8 cellular contexts compared by ENCODE assay signal in genomic region chr11:34439521-34440258, GRCh38. TPM values are rescaled to one million over a fixed set of nuclear protein-coding genes. Genes with fewer than 3 reads are reported as not detected.
DNase-seq lines count a peak whose midpoint lies in the region; ATAC-seq and TF ChIP-seq lines count a peak whose summit lies in the region.

No MANE protein-coding gene starts in this region.

- H3K9me3 ChIP-seq in left lung (no peaks in the 10 kb centered on the region), upper lobe of left lung (no peaks in the 10 kb centered on the region), hepatocyte (ENCODE audit: low read depth) (no peaks in the 10 kb centered on the region)

- peak; percentile 6 for DNase-seq in activated naive CD4-positive, alpha-beta T cell treated with anti-CD3 and anti-CD28 coated beads for 36 hours
- DNase-seq in activated naive CD4-positive, alpha-beta T cell treated with Interleukin-2 at 50 U/mL for 16 hours: no peak
- DNase-seq in activated naive CD8-positive, alpha-beta T cell treated with anti-CD3 and anti-CD28 coated beads for 36 hours: no peak
- DNase-seq in left lung: no peak
- DNase-seq in upper lobe of left lung: no peak
- DNase-seq in inferior parietal cortex (ENCODE audit: extremely low spot score): no peak
- no peak for DNase-seq in hepatocyte (ENCODE audit: low spot score)

- CTCF ChIA-PET in activated naive CD4-positive, alpha-beta T cell treated with anti-CD3 and anti-CD28 coated beads for 36 hours (lab: Charles Lee): interaction anchor here (0.7 kb wide), 1 partner anchor 8 kb away, joined by 4 read pairs; no protein-coding TSS in a partner anchor

- H3K4me3 Mint-ChIP-seq in activated naive CD4-positive, alpha-beta T cell treated with anti-CD3 and anti-CD28 coated beads for 36 hours: peak overlapping the region; percentile 89
- peak overlapping the region; percentile 97 for H3K4me3 Mint-ChIP-seq in activated naive CD8-positive, alpha-beta T cell treated with anti-CD3 and anti-CD28 coated beads for 36 hours

- H3K4me1 ChIP-seq in left lung: peaks cover 7 to 67% of the 10 kb centered on the region in 2 donors
- H3K4me1 ChIP-seq in upper lobe of left lung: peaks cover 34 to 58% (median 51%) of the 10 kb centered on the region in 4 donors
- peaks cover 3% of the 10 kb centered on the region for H3K4me1 ChIP-seq in hepatocyte (ENCODE audit: insufficient read depth)

- H3K9me3 Mint-ChIP-seq in activated naive CD4-positive, alpha-beta T cell treated with anti-CD3 and anti-CD28 coated beads for 36 hours: no peaks in the 10 kb centered on the region
- no peaks in the 10 kb centered on the region for H3K9me3 Mint-ChIP-seq in activated naive CD8-positive, alpha-beta T cell treated with anti-CD3 and anti-CD28 coated beads for 36 hours

- H3K27me3 ChIP-seq in left lung (no peaks in the 10 kb centered on the region), upper lobe of left lung (no peaks in the 10 kb centered on the region), hepatocyte (no peaks in the 10 kb centered on the region)

- 18 to 21% methylated on average over 10 of the region's 10 CpGs for WGBS in upper lobe of left lung, 2 donors
- 78% methylated on average over 10 of the region's 10 CpGs for WGBS in hepatocyte (ENCODE audit: low lambda C conversion rate, missing lambda C conversion rate)

- H3K36me3 Mint-ChIP-seq in activated naive CD4-positive, alpha-beta T cell treated with anti-CD3 and anti-CD28 coated beads for 36 hours (ENCODE audit: low read depth): no peaks in the 10 kb centered on the region
- peaks cover 12% of the 10 kb centered on the region for H3K36me3 Mint-ChIP-seq in activated naive CD8-positive, alpha-beta T cell treated with anti-CD3 and anti-CD28 coated beads for 36 hours

- no peaks in the 10 kb centered on the region for H4K20me1 ChIP-seq in hepatocyte (ENCODE audit: insufficient read depth, poor library complexity, severe bottlenecking)

- H2AFZ ChIP-seq in hepatocyte: no peak overlapping the region

- no peak overlapping the region for H3K4me2 ChIP-seq in hepatocyte

- intact Hi-C loops in activated naive CD4-positive, alpha-beta T cell treated with anti-CD3 and anti-CD28 coated beads for 36 hours (cut with micrococcal nuclease): loop anchor here (1.0 to 5.0 kb wide), 8 partner anchors 8 to 702 kb away; partner anchors contain the start of gene CD59
- intact Hi-C loops in left lung (cut with DNase I): no loop called here

- H3K27ac Mint-ChIP-seq in activated naive CD4-positive, alpha-beta T cell treated with anti-CD3 and anti-CD28 coated beads for 36 hours: peak overlapping the region; percentile 85
- peak overlapping the region; percentile 94 for H3K27ac Mint-ChIP-seq in activated naive CD8-positive, alpha-beta T cell treated with anti-CD3 and anti-CD28 coated beads for 36 hours

- no peak for TF ChIP-seq POLR2A in upper lobe of left lung (IDR thresholded peaks at IDR 0.05)

- no peaks in the 10 kb centered on the region for H3K36me3 ChIP-seq in left lung
- H3K36me3 ChIP-seq in upper lobe of left lung: peaks cover 0 to 6% (median 0%) of the 10 kb centered on the region in 4 donors
- no peaks in the 10 kb centered on the region for H3K36me3 ChIP-seq in hepatocyte (replicated peaks; ENCODE audit: insufficient read depth, low read depth)

- ATAC-seq in left lung (peak; percentile 20), upper lobe of left lung (ENCODE audit: low FRiP score in 2 of 2) (no peak), HG03045 (IDR thresholded peaks at IDR 0.05; ENCODE audit: unreplicated experiment) (no peak)

- H3K4me3 ChIP-seq in left lung (peak overlapping the region; percentile 67 to 72), upper lobe of left lung (peak overlapping the region; percentile 48 to 87 (median 70)), hepatocyte (no peak overlapping the region)

- peak overlapping the region; percentile 91 to 98 for H3K27ac ChIP-seq in left lung
- H3K27ac ChIP-seq in upper lobe of left lung: peak overlapping the region; percentile 93 to 97 (median 95)
- H3K27ac ChIP-seq in hepatocyte: no peak overlapping the region

- H3K79me2 ChIP-seq in hepatocyte: no peaks in the 10 kb centered on the region

- H3K4me1 Mint-ChIP-seq in activated naive CD4-positive, alpha-beta T cell treated with anti-CD3 and anti-CD28 coated beads for 36 hours (ENCODE audit: low read depth): peaks cover 32% of the 10 kb centered on the region
- H3K4me1 Mint-ChIP-seq in activated naive CD8-positive, alpha-beta T cell treated with anti-CD3 and anti-CD28 coated beads for 36 hours: peaks cover 29% of the 10 kb centered on the region

- no peak for TF ChIP-seq EP300 in upper lobe of left lung (IDR thresholded peaks at IDR 0.05)

- no peaks in the 10 kb centered on the region for H3K9me2 ChIP-seq in hepatocyte (replicated peaks; ENCODE audit: insufficient read depth)

- no peaks in the 10 kb centered on the region for H3K27me3 Mint-ChIP-seq in activated naive CD4-positive, alpha-beta T cell treated with anti-CD3 and anti-CD28 coated beads for 36 hours (ENCODE audit: low read depth)
- H3K27me3 Mint-ChIP-seq in activated naive CD8-positive, alpha-beta T cell treated with anti-CD3 and anti-CD28 coated beads for 36 hours: no peaks in the 10 kb centered on the region

- TF ChIP-seq CTCF in left lung (IDR thresholded peaks at IDR 0.05): no peak
- TF ChIP-seq CTCF in upper lobe of left lung (IDR thresholded peaks at IDR 0.05): no peak
- TF ChIP-seq CTCF in hepatocyte (IDR thresholded peaks at IDR 0.05; ENCODE audit: poor library complexity): no peak

RNA-seq across cellular contexts. Expression of gene CAT, which starts 1.0 kb away (rescaled TPM):
- total RNA-seq in activated naive CD4-positive, alpha-beta T cell treated with anti-CD3 and anti-CD28 coated beads for 36 hours: 10 to 100 TPM; 28.3 to 29.1 TPM
- total RNA-seq in activated naive CD8-positive, alpha-beta T cell treated with anti-CD3 and anti-CD28 coated beads for 36 hours: 10 to 100 TPM; 21.0 to 22.8 TPM
- total RNA-seq in left lung (100 to 1,000 TPM; 146 to 214 TPM), upper lobe of left lung (100 to 1,000 TPM; 133 to 380 (median 185) TPM), hepatocyte (0.24 and 0.47 TPM in 2 replicates)
- not detected in 2 replicates for polyA plus RNA-seq in hepatocyte

Comparison
In these comparisons a context has a peak if more than half of its experiments do, and no peak if none do; other contexts are left out.
1. RNA of gene CAT, which starts 1.0 kb away (total RNA-seq): 146 to 214 TPM in left lung, 133 to 380 TPM in upper lobe of left lung, 28.3 to 29.1 TPM in activated naive CD4-positive, alpha-beta T cell treated with anti-CD3 and anti-CD28 coated beads for 36 hours and 21.0 to 22.8 TPM in activated naive CD8-positive, alpha-beta T cell treated with anti-CD3 and anti-CD28 coated beads for 36 hours; 0.24 to 0.47 TPM in hepatocyte; every median in the first group is over 10 times any median in the second.